Comparison of ENCODE assay signal across 9 cellular contexts in the genomic region with DNA sequence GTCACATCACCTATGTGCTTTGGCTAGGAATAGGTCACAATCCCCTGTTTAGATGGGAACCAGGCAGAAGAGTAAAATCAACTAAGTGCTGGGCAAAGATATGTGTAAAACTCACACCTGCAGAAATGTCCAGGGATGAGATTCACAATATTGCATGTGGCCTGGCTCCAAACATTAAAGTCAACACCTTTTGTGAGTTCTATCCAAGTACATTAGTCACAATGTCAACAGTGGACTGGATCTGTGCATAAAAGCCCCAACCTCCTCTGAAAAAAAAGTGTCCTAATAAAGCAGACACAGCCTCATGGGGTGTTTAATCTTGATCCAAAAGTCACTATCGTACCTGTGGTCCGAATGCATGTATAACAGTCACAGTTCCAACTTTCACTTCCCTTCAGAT.
"Had no signal": no experiment of that assay in that cellular context is flagged by ENCODE, and none has a peak within 500 bp of the region (broad histone marks: within the 10 kb centered on the region; RNA-seq: fewer than 3 reads in every experiment).

No MANE protein-coding gene starts in this region.

- H3K27ac Mint-ChIP-seq: HFFc6, IgD-negative memory B cell had no signal

- H3K4me3 Mint-ChIP-seq: HFFc6 had no signal

- H3K4me3 ChIP-seq: GM23248, HAP-1 had no signal

- H3K9ac ChIP-seq: GM23248 had no signal

- H3K4me1 Mint-ChIP-seq: IgD-negative memory B cell had no signal

- H3K4me1 ChIP-seq: HAP-1 had no signal

- H3K27me3 Mint-ChIP-seq: IgD-negative memory B cell had no signal

- ATAC-seq: HCT116, HepG2 had no signal

- H3K36me3 ChIP-seq: HAP-1 had no signal

- H3K27ac ChIP-seq: GM23248, HL-60 had no signal

- DNase-seq: GM23248, GOT3, H7, HFFc6 had no signal
